Comparison of ENCODE assay signal across 1 cellular context in the genomic region with DNA sequence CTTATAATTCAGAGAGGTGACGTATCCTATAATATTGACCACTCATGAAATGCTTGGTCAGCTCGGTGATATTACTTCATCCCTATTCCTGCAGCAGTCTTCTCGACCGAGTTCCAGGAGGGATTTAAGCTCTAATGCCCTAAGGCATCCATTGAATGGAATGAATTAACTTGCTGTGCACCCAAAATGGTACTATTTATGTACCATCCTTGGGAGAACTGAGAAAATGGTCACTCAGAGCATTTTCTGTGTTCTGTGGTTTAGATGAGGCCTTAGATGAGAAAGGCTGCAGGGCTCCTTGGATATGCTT.
TF ChIP-seq lines count a peak whose summit lies in the region.

No MANE protein-coding gene starts in this region.

TF ChIP-seq in GM12878, 131 proteins besides CTCF, POLR2A, EP300 and RAD21 (continued from another document):
- TF ChIP-seq, protein P1, sequence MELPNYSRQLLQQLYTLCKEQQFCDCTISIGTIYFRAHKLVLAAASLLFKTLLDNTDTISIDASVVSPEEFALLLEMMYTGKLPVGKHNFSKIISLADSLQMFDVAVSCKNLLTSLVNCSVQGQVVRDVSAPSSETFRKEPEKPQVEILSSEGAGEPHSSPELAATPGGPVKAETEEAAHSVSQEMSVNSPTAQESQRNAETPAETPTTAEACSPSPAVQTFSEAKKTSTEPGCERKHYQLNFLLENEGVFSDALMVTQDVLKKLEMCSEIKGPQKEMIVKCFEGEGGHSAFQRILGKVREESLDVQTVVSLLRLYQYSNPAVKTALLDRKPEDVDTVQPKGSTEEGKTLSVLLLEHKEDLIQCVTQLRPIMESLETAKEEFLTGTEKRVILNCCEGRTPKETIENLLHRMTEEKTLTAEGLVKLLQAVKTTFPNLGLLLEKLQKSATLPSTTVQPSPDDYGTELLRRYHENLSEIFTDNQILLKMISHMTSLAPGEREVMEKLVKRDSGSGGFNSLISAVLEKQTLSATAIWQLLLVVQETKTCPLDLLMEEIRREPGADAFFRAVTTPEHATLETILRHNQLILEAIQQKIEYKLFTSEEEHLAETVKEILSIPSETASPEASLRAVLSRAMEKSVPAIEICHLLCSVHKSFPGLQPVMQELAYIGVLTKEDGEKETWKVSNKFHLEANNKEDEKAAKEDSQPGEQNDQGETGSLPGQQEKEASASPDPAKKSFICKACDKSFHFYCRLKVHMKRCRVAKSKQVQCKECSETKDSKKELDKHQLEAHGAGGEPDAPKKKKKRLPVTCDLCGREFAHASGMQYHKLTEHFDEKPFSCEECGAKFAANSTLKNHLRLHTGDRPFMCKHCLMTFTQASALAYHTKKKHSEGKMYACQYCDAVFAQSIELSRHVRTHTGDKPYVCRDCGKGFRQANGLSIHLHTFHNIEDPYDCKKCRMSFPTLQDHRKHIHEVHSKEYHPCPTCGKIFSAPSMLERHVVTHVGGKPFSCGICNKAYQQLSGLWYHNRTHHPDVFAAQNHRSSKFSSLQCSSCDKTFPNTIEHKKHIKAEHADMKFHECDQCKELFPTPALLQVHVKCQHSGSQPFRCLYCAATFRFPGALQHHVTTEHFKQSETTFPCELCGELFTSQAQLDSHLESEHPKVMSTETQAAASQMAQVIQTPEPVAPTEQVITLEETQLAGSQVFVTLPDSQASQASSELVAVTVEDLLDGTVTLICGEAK (IDR thresholded peaks at IDR 0.05; ENCODE audit: borderline replicate concordance) = no peak
- TF ChIP-seq TBL1XR1 (IDR thresholded peaks at IDR 0.05; ENCODE audit: low read depth, low read length) = no peak
- TF ChIP-seq PAX8 (IDR thresholded peaks at IDR 0.05) = 0 out of 2 replicates have a peak, but pooled peaks have one; percentile 13
- TF ChIP-seq ATF7 (IDR thresholded peaks at IDR 0.05; ENCODE audit: low read depth) = no peak
- TF ChIP-seq, protein P2, sequence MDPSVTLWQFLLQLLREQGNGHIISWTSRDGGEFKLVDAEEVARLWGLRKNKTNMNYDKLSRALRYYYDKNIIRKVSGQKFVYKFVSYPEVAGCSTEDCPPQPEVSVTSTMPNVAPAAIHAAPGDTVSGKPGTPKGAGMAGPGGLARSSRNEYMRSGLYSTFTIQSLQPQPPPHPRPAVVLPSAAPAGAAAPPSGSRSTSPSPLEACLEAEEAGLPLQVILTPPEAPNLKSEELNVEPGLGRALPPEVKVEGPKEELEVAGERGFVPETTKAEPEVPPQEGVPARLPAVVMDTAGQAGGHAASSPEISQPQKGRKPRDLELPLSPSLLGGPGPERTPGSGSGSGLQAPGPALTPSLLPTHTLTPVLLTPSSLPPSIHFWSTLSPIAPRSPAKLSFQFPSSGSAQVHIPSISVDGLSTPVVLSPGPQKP (IDR thresholded peaks at IDR 0.05; ENCODE audit: low read depth, low read length) = no peak
- no peak for TF ChIP-seq YY1 (IDR thresholded peaks at IDR 0.05; ENCODE audit: low read depth, low read length)
- 0 out of 2 replicates have a peak, but pooled peaks have one; percentile 7 for TF ChIP-seq CREM (IDR thresholded peaks at IDR 0.05; ENCODE audit: low read depth)
